In genomic region chr9:33472171-33472920, GRCh38 we compare ENCODE assay signal across 11 cellular contexts. TPM values are rescaled to one million over a fixed set of nuclear protein-coding genes. Genes with fewer than 3 reads are reported as not detected.
DNase-seq lines count a peak whose midpoint lies in the region; ATAC-seq, FAIRE-seq and TF ChIP-seq lines count a peak whose summit lies in the region.
"Had no signal": no experiment of that assay in that cellular context is flagged by ENCODE, and none has a peak within 500 bp of the region (broad histone marks: within the 10 kb centered on the region; RNA-seq: fewer than 3 reads in every experiment).

No MANE protein-coding gene starts in this region.

- peak overlapping the region; percentile 88 for H3K4me2 ChIP-seq in keratinocyte (ENCODE audit: control insufficient read depth, extremely low read depth, insufficient read depth, low read depth, low read length)

- H3K4me1 ChIP-seq in keratinocyte (ENCODE audit: control insufficient read depth, extremely low read depth, insufficient read depth, low read length) (peaks cover 19% of the 10 kb centered on the region), thoracic aorta (ENCODE audit: control insufficient read depth in 1 of 2, low read depth in 2 of 2) (peaks cover 8 to 22% of the 10 kb centered on the region in 2 donors)

- CTCF ChIA-PET in activated naive CD4-positive, alpha-beta T cell treated with anti-CD3 and anti-CD28 coated beads, Interleukin-2, amount 10 ng/mL, durations not matched to agents 7 days and 5 days (lab: Charles Lee), result interaction anchor here (0.8 to 12.4 kb wide), 7 partner anchors 10 to 175 kb away, joined by 3 to 255 read pairs (median 5); partner anchors contain the start of gene AQP3

- H3K27me3 Mint-ChIP-seq in activated naive CD4-positive, alpha-beta T cell treated with anti-CD3 and anti-CD28 coated beads, Interleukin-2, amount 10 ng/mL, durations not matched to agents 7 days and 5 days, result no peaks in the 10 kb centered on the region

- H3K9me3 ChIP-seq in keratinocyte (ENCODE audit: control insufficient read depth, low read depth, low read length) (no peaks in the 10 kb centered on the region), thoracic aorta (no peaks in the 10 kb centered on the region)

- H3K9me1 ChIP-seq in keratinocyte (ENCODE audit: control insufficient read depth, extremely low read depth, insufficient read depth, low read length), result no peaks in the 10 kb centered on the region

- H3K4me3 ChIP-seq in keratinocyte (ENCODE audit: control insufficient read depth in 2 of 3, extremely low read depth in 1 of 3, insufficient read depth in 2 of 3, low read depth in 1 of 3, low read length in 3 of 3) (peak overlapping the region; percentile 65 to 99 (median 99)), thoracic aorta (peak overlapping the region; percentile 99)

- H3K9ac ChIP-seq in keratinocyte (ENCODE audit: control insufficient read depth, extremely low read depth, insufficient read depth, low read length), result peak overlapping the region; percentile 88

- no peak for ATAC-seq in activated naive CD4-positive, alpha-beta T cell treated with anti-CD3 and anti-CD28 coated beads, Interleukin-2, amount 50 U/mL, for 72 hours
- ATAC-seq in thoracic aorta (ENCODE audit: insufficient number of reproducible peaks, low FRiP score, low read depth), result no peak

- no peak for DNase-seq in activated naive CD4-positive, alpha-beta T cell treated with anti-CD3 and anti-CD28 coated beads, Interleukin-2, amount 10 ng/mL, durations not matched to agents 7 days and 5 days
- no peak for DNase-seq in activated naive CD4-positive, alpha-beta T cell treated with Interleukin-2 at 50 U/mL for 16 hours
- peak in 1 of 2 donors; percentile 39 for DNase-seq in activated naive CD4-positive, alpha-beta T cell treated with anti-CD3 and anti-CD28 coated beads, Interleukin-2, amount 50 U/mL, for 72 hours (ENCODE audit: low spot score in 2 of 2)
- no peak for DNase-seq in keratinocyte (ENCODE audit: low read depth, low spot score)
- DNase-seq in thoracic aorta (ENCODE audit: low spot score), result no peak
- no peak for DNase-seq in iPS-NIHi11 (ENCODE audit: low spot score)
- no peak for DNase-seq in hypothalamus (lab: John Stamatoyannopoulos, UW)
- no peak for DNase-seq in GF-D8 (lab: John Stamatoyannopoulos, UW)
- DNase-seq: NCI-H226; stimulated activated naive CD4-positive, alpha-beta T cell had no signal

- H3K4me3 Mint-ChIP-seq in activated naive CD4-positive, alpha-beta T cell treated with anti-CD3 and anti-CD28 coated beads, Interleukin-2, amount 10 ng/mL, durations not matched to agents 7 days and 5 days, result peak overlapping the region; percentile 96

- H3K27ac ChIP-seq in keratinocyte (ENCODE audit: control insufficient read depth, insufficient read depth, low read length), result no peak overlapping the region
- H3K27ac ChIP-seq in thoracic aorta, result no peak overlapping the region

- no peak overlapping the region for H2AFZ ChIP-seq in keratinocyte (ENCODE audit: control insufficient read depth, low read length)

- TF ChIP-seq CTCF in keratinocyte (optimal IDR thresholded peaks at IDR 0.05 in 1 of 3, IDR thresholded peaks at IDR 0.05 in 1 of 3, conservative IDR thresholded peaks at IDR 0.05 in 1 of 3; ENCODE audit: extremely low read depth in 1 of 3, insufficient read depth in 2 of 3, low read length in 3 of 3) (no peak), thoracic aorta (IDR thresholded peaks at IDR 0.05) (no peak)

- dilution Hi-C loops in keratinocyte (cut with MboI; ENCODE audit: extremely low pct_ligation_motif_present, low sequenced_read_pairs), result no loop called here

- H3K9me3 Mint-ChIP-seq in activated naive CD4-positive, alpha-beta T cell treated with anti-CD3 and anti-CD28 coated beads, Interleukin-2, amount 10 ng/mL, durations not matched to agents 7 days and 5 days, result no peaks in the 10 kb centered on the region
- H3K9me3 Mint-ChIP-seq in activated naive CD4-positive, alpha-beta T cell treated with anti-CD3 and anti-CD28 coated beads, Interleukin-2, amount 50 U/mL, for 72 hours, result no peaks in the 10 kb centered on the region

- peaks cover 42% of the 10 kb centered on the region for H3K79me2 ChIP-seq in keratinocyte (ENCODE audit: control insufficient read depth, insufficient read depth, low read length)

- H3K36me3 ChIP-seq in keratinocyte (ENCODE audit: control insufficient read depth in 2 of 2, extremely low read depth in 1 of 2, insufficient read depth in 2 of 2, low read length in 2 of 2), result peaks cover 30 to 37% of the 10 kb centered on the region in 2 experiments
- peaks cover 28% of the 10 kb centered on the region for H3K36me3 ChIP-seq in thoracic aorta

- peaks cover 30% of the 10 kb centered on the region for H3K4me1 Mint-ChIP-seq in activated naive CD4-positive, alpha-beta T cell treated with anti-CD3 and anti-CD28 coated beads, Interleukin-2, amount 10 ng/mL, durations not matched to agents 7 days and 5 days

- H3K27me3 ChIP-seq in keratinocyte (ENCODE audit: control insufficient read depth, extremely low read depth, insufficient read depth, low read length) (no peaks in the 10 kb centered on the region), thoracic aorta (replicated peaks; ENCODE audit: insufficient read depth) (no peaks in the 10 kb centered on the region)

- H3K36me3 Mint-ChIP-seq in activated naive CD4-positive, alpha-beta T cell treated with anti-CD3 and anti-CD28 coated beads, Interleukin-2, amount 10 ng/mL, durations not matched to agents 7 days and 5 days, result peaks cover 31% of the 10 kb centered on the region
- peaks cover 11 to 21% of the 10 kb centered on the region in 2 donors for H3K36me3 Mint-ChIP-seq in activated naive CD4-positive, alpha-beta T cell treated with anti-CD3 and anti-CD28 coated beads, Interleukin-2, amount 50 U/mL, for 72 hours

- no peaks in the 10 kb centered on the region for H4K20me1 ChIP-seq in keratinocyte (ENCODE audit: control insufficient read depth, extremely low read depth, insufficient read depth, low read length)

- FAIRE-seq in keratinocyte (lab: Jason Lieb, UNC), result no peak
- FAIRE-seq: H54 had no signal

- H3K27ac Mint-ChIP-seq in activated naive CD4-positive, alpha-beta T cell treated with anti-CD3 and anti-CD28 coated beads, Interleukin-2, amount 10 ng/mL, durations not matched to agents 7 days and 5 days, result peak overlapping the region; percentile 52
- H3K27ac Mint-ChIP-seq in activated naive CD4-positive, alpha-beta T cell treated with anti-CD3 and anti-CD28 coated beads, Interleukin-2, amount 50 U/mL, for 72 hours, result peak overlapping the region; percentile 90 to 98

RNA-seq across cellular contexts. Expression of gene NOL6, which starts 1.4 kb away (rescaled TPM):
- 10 to 100 TPM; 34.2 to 40.2 TPM for total RNA-seq in activated naive CD4-positive, alpha-beta T cell treated with anti-CD3 and anti-CD28 coated beads, Interleukin-2, amount 50 U/mL, for 72 hours
- 51.8 to 93.3 TPM (median 63.6 TPM) in 3 replicates for polyA plus RNA-seq in keratinocyte
- polyA plus RNA-seq in keratinocyte (2011; ENCODE audit: low read depth), result 17.5 TPM
- 41.5 and 49.7 TPM in 2 replicates for polyA plus RNA-seq in keratinocyte (2011; cell fraction: cytosol; rRNA removed)
- polyA plus RNA-seq in keratinocyte (2011; cell fraction: nucleus; rRNA removed), result 113 and 128 TPM in 2 replicates
- 26.3 and 80.4 TPM in 2 replicates for polyA plus RNA-seq in keratinocyte (2012; ENCODE audit: low replicate concordance)
- polyA minus RNA-seq in keratinocyte, result 76.3 to 184 TPM (median 102 TPM) in 3 replicates
- 73.7 TPM for polyA minus RNA-seq in keratinocyte (2011; cell fraction: cytosol; rRNA and poly(A)+ RNA removed)
- polyA minus RNA-seq in keratinocyte (2011; cell fraction: nucleus; rRNA and poly(A)+ RNA removed), result 81.7 and 90.1 TPM in 2 replicates
- 10 to 100 TPM; 20.8 to 34.9 TPM for total RNA-seq in thoracic aorta

RNA-seq across cellular contexts. Expression of gene AQP3, which starts 25.0 kb away (rescaled TPM):
- 10 to 100 TPM in 1 of 2 donors, 1 to 10 TPM in 1; 3.8 to 36.8 TPM for total RNA-seq in activated naive CD4-positive, alpha-beta T cell treated with anti-CD3 and anti-CD28 coated beads, Interleukin-2, amount 50 U/mL, for 72 hours
- 139 to 239 TPM (median 215 TPM) in 3 replicates for polyA plus RNA-seq in keratinocyte
- 16.3 TPM for polyA plus RNA-seq in keratinocyte (2011; ENCODE audit: low read depth)
- 63.9 and 107 TPM in 2 replicates for polyA plus RNA-seq in keratinocyte (2011; cell fraction: cytosol; rRNA removed)
- polyA plus RNA-seq in keratinocyte (2011; cell fraction: nucleus; rRNA removed), result 126 and 174 TPM in 2 replicates
- polyA plus RNA-seq in keratinocyte (2012; ENCODE audit: low replicate concordance), result 107 and 168 TPM in 2 replicates
- 219 to 431 TPM (median 304 TPM) in 3 replicates for polyA minus RNA-seq in keratinocyte
- 148 TPM for polyA minus RNA-seq in keratinocyte (2011; cell fraction: cytosol; rRNA and poly(A)+ RNA removed)
- polyA minus RNA-seq in keratinocyte (2011; cell fraction: nucleus; rRNA and poly(A)+ RNA removed), result 78.9 and 82.2 TPM in 2 replicates
- 10 to 100 TPM in 1 of 2 donors, 1 to 10 TPM in 1; 6.9 to 17.6 TPM for total RNA-seq in thoracic aorta

RNA-seq across cellular contexts. Expression of gene ANKRD18B, which starts 51.7 kb away (rescaled TPM):
- 1 to 10 TPM in 1 of 2 donors, under 1 TPM in 1; 0.48 to 3.5 TPM for total RNA-seq in activated naive CD4-positive, alpha-beta T cell treated with anti-CD3 and anti-CD28 coated beads, Interleukin-2, amount 50 U/mL, for 72 hours
- 1.1 to 16.9 TPM (median 2.9 TPM) in 3 replicates for polyA plus RNA-seq in keratinocyte
- 9.1 TPM for polyA plus RNA-seq in keratinocyte (2011; ENCODE audit: low read depth)
- 1.2 and 20.5 TPM in 2 replicates for polyA plus RNA-seq in keratinocyte (2011; cell fraction: cytosol; rRNA removed)
- polyA plus RNA-seq in keratinocyte (2011; cell fraction: nucleus; rRNA removed), result 9.4 and 15.1 TPM in 2 replicates
- 4.1 and 5.1 TPM in 2 replicates for polyA plus RNA-seq in keratinocyte (2012; ENCODE audit: low replicate concordance)
- 0.49 to 5.2 TPM (median 1.2 TPM) in 3 replicates for polyA minus RNA-seq in keratinocyte
- 1.3 TPM for polyA minus RNA-seq in keratinocyte (2011; cell fraction: cytosol; rRNA and poly(A)+ RNA removed)
- polyA minus RNA-seq in keratinocyte (2011; cell fraction: nucleus; rRNA and poly(A)+ RNA removed), result 4.1 and 7.8 TPM in 2 replicates
- not detected for total RNA-seq in thoracic aorta
